Comparison of ENCODE assay signal across 8 cellular contexts in the genomic region with DNA sequence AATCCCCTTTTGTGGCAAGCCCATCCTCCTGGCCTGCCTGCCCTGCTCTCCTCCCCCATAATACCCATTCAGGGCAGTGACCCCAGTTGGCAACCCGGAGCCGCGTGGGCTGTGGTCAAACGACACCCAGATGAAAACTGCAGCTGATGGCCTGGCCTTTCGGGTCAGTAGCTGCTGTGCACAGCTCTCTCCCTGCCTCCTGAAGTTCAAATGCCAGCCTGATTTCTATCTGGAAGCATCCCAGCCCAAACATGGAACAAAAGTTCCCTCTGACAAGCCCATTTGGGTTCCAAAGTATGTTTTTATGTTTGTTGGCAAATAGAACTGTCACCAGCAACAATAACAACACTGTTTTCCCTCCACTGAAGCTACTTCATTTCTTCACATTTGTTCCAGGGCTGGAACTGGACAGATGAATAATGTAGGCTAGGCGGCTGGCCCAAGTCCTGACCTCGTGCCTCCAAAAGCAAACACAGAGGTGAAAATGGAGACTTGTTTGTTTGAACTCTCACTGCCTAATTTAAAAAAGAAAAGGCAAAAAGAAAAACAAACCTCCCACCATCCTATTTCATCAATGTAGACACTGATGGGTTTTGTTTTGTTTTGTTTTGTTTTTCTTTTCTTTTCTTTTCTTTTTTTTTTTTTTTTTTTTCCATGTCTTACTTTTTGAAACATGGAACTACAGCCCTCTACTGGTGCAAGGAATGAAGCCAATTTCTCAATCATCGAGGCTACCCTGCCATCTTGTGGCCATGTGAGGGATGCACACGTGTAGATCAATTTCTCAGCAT.
DNase-seq lines count a peak whose midpoint lies in the region; ATAC-seq and TF ChIP-seq lines count a peak whose summit lies in the region.

No MANE protein-coding gene starts in this region.

- no peak for TF ChIP-seq POLR2A in IMR-90 (IDR thresholded peaks at IDR 0.05; ENCODE audit: low read depth, low read length)

- peak; percentile 40 to 76 (median 59) for DNase-seq in CD8-positive, alpha-beta memory T cell
- DNase-seq in IMR-90 = peak; percentile 92
- peak; percentile 69 for DNase-seq in activated CD8-positive, alpha-beta memory T cell treated with anti-CD3 and anti-CD28 coated beads, Interleukin-2, amount 50 U/mL, for 4 hours
- DNase-seq in epidermal melanocyte (ENCODE audit: insufficient read length, low spot score) = peak; percentile 67
- peak; percentile 75 for DNase-seq in stimulated activated CD8-positive, alpha-beta memory T cell treated with anti-CD3 and anti-CD28 coated beads, Interleukin-4, amount 100 ng/mL, for 48 hours

- POLR2A ChIA-PET in CD8-positive, alpha-beta memory T cell (lab: Charles Lee) = no interaction called here
- POLR2A ChIA-PET in IMR-90 (lab: Charles Lee; ENCODE audit: unreplicated experiment) = interaction anchor here (0.7 kb wide), 1 partner anchor 355 kb away, joined by 3 read pairs; no protein-coding TSS in a partner anchor

- peak; percentile 99 for TF ChIP-seq RAD21 in IMR-90 (IDR thresholded peaks at IDR 0.05; ENCODE audit: low read length)

- peak overlapping the region in 1 of 2 experiments; percentile 29; a peak in 2 of 4 replicates for H4K8ac ChIP-seq in IMR-90 (ENCODE audit: low read depth in 2 of 2, low read length in 2 of 2)

- TF ChIP-seq CTCF in IMR-90 (conservative IDR thresholded peaks at IDR 0.05; ENCODE audit: low read depth, low read length) = peak; percentile 100
- TF ChIP-seq CTCF in OCI-LY1 (IDR thresholded peaks at IDR 0.05; ENCODE audit: low read length) = peak; percentile 99

- peaks cover 0 to 6% (median 3%) of the 10 kb centered on the region in 5 donors for H3K9me3 Mint-ChIP-seq in CD8-positive, alpha-beta memory T cell

- peaks cover 0 to 1% of the 10 kb centered on the region in 2 donors for H3K27me3 Mint-ChIP-seq in CD8-positive, alpha-beta memory T cell

- no peaks in the 10 kb centered on the region for H3K9me2 ChIP-seq in OCI-LY1 (ENCODE audit: low read depth, low read length)

- H3K4ac ChIP-seq in IMR-90 (ENCODE audit: low read depth, low read length) = no peak overlapping the region

- intact Hi-C loops in IMR-90 (cut with micrococcal nuclease) = loop anchor here (1.0 to 5.0 kb wide), 10 partner anchors 27 to 945 kb away; a partner anchor contains a TSS

- H4K20me1 ChIP-seq in IMR-90 (ENCODE audit: insufficient read depth, low read length) (0 out of 2 replicates have a peak, but pooled peaks cover 4% of the 10 kb centered on the region), OCI-LY1 (ENCODE audit: insufficient read depth, low read length) (no peaks in the 10 kb centered on the region)

- H3K4me1 ChIP-seq in CD8-positive, alpha-beta memory T cell (ENCODE audit: insufficient read depth, low read length) = no peaks in the 10 kb centered on the region
- H3K4me1 ChIP-seq in IMR-90 (ENCODE audit: control insufficient read depth, insufficient read depth, low read length) (peaks cover 9% of the 10 kb centered on the region; the same call in 1 of the 2 replicates), OCI-LY1 (ENCODE audit: insufficient read depth, low read length, severe bottlenecking) (no peaks in the 10 kb centered on the region), muscle layer of duodenum (ENCODE audit: control insufficient read depth in 1 of 2, insufficient read depth in 2 of 2, low read length in 2 of 2) (peaks cover 4 to 18% of the 10 kb centered on the region in 2 donors)

- peak overlapping the region; percentile 62 for H2AFZ ChIP-seq in IMR-90 (replicated peaks; ENCODE audit: low read length, poor library complexity)
- no peak overlapping the region for H2AFZ ChIP-seq in OCI-LY1 (ENCODE audit: low read length)

- peak overlapping the region; percentile 1 for H2BK120ac ChIP-seq in IMR-90 (ENCODE audit: low read depth, low read length)

- H2BK15ac ChIP-seq in IMR-90 (ENCODE audit: low read depth, low read length) = peak overlapping the region; percentile 22; the same call in 1 of the 3 replicates

- no peak overlapping the region for H4K5ac ChIP-seq in IMR-90 (ENCODE audit: low read depth, low read length)

- peak overlapping the region in 2 of 8 donors; percentile 2 to 44 for H3K27ac Mint-ChIP-seq in CD8-positive, alpha-beta memory T cell

- CTCF ChIA-PET in CD8-positive, alpha-beta memory T cell (lab: Charles Lee) = interaction anchor here (0.7 to 3.1 kb wide), 7 partner anchors 16 to 932 kb away, joined by 3 to 15 read pairs (median 3); no protein-coding TSS in a partner anchor
- CTCF ChIA-PET in IMR-90 (lab: Yijun Ruan, JAX) = interaction anchor here (0.8 to 1.2 kb wide), 2 partner anchors 12 to 560 kb away, joined by 4 read pairs; no protein-coding TSS in a partner anchor

- H3K27ac ChIP-seq in CD8-positive, alpha-beta memory T cell (ENCODE audit: low read depth, low read length) = no peak overlapping the region
- no peak overlapping the region for H3K27ac ChIP-seq in IMR-90 (ENCODE audit: insufficient read depth, low read length)
- no peak overlapping the region for H3K27ac ChIP-seq in OCI-LY1 (ENCODE audit: low read depth, low read length, poor library complexity, severe bottlenecking)
- peak overlapping the region; percentile 50 for H3K27ac ChIP-seq in muscle layer of duodenum (ENCODE audit: low read length)

- peak overlapping the region; percentile 10; the same call in 1 of the 2 replicates for H2BK20ac ChIP-seq in IMR-90 (ENCODE audit: low read depth, low read length)

- WGBS in IMR-90 (ENCODE audit: extremely low coverage in 2 of 2, insufficient read length in 1 of 2), 2 experiments = no CpG with 5 or more reads among the region's 9 CpGs

- no peaks in the 10 kb centered on the region for H3F3A ChIP-seq in OCI-LY1 (ENCODE audit: insufficient read depth, low read length)

- no peaks in the 10 kb centered on the region for H3K9me3 ChIP-seq in CD8-positive, alpha-beta memory T cell (ENCODE audit: low read length)
- H3K9me3 ChIP-seq in IMR-90 (ENCODE audit: control insufficient read depth, insufficient read depth, low read length) (peaks cover 4% of the 10 kb centered on the region; the same call in 1 of the 2 replicates), OCI-LY1 (ENCODE audit: low read length) (no peaks in the 10 kb centered on the region), muscle layer of duodenum (ENCODE audit: control insufficient read depth in 1 of 2, low read length in 2 of 2) (peaks cover 0 to 7% of the 10 kb centered on the region in 2 donors)

- H3K79me1 ChIP-seq in IMR-90 (ENCODE audit: low read depth in 1 of 2, low read length in 2 of 2) = no peaks in the 10 kb centered on the region

- no peak overlapping the region for H2AK9ac ChIP-seq in IMR-90 (replicated peaks; ENCODE audit: low read depth, low read length, poor library complexity)

- no peak overlapping the region for H3K4me3 ChIP-seq in CD8-positive, alpha-beta memory T cell (ENCODE audit: low read length)
- H3K4me3 ChIP-seq in IMR-90 (ENCODE audit: insufficient read depth, low read depth, low read length) = no peak overlapping the region
- no peak overlapping the region for H3K4me3 ChIP-seq in OCI-LY1 (ENCODE audit: low read depth, low read length, poor library complexity, severe bottlenecking)
- peak overlapping the region in 1 of 2 donors; percentile 3 for H3K4me3 ChIP-seq in muscle layer of duodenum (ENCODE audit: low read depth in 1 of 2, low read length in 2 of 2)

- no TSS peak for BruUV-seq in IMR-90 (replicated peaks; lab: Mats Ljungman, UMichigan)

- H3K23ac ChIP-seq in IMR-90 (ENCODE audit: low read depth, low read length) = no peak overlapping the region

- H4K91ac ChIP-seq in IMR-90 (ENCODE audit: insufficient read depth, low read depth, low read length) = peak overlapping the region; percentile 7

- H3K27me3 ChIP-seq in CD8-positive, alpha-beta memory T cell (ENCODE audit: insufficient read depth, low read length, poor library complexity, severe bottlenecking) = no peaks in the 10 kb centered on the region
- H3K27me3 ChIP-seq in IMR-90 (ENCODE audit: control insufficient read depth, insufficient read depth, low read length) (no peaks in the 10 kb centered on the region), OCI-LY1 (ENCODE audit: insufficient read depth, low read length) (no peaks in the 10 kb centered on the region), muscle layer of duodenum (ENCODE audit: low read depth, low read length) (no peaks in the 10 kb centered on the region)

- H3K9ac ChIP-seq in IMR-90 (ENCODE audit: low read depth, low read length) (no peak overlapping the region), OCI-LY1 (ENCODE audit: low read length) (no peak overlapping the region)

- peaks cover 6% of the 10 kb centered on the region for H3K9me1 ChIP-seq in IMR-90 (ENCODE audit: insufficient read depth, low read length)

- H3K56ac ChIP-seq in IMR-90 (ENCODE audit: extremely low read depth, insufficient read depth, low read length) = no peak overlapping the region

- dilution Hi-C loops in IMR-90 (cut with HindIII; ENCODE audit: low sequenced_read_pairs, unreplicated experiment) = no loop called here

- peaks cover 0 to 5% (median 0%) of the 10 kb centered on the region in 3 donors for H3K36me3 Mint-ChIP-seq in CD8-positive, alpha-beta memory T cell

- ATAC-seq in GM21423 (IDR thresholded peaks at IDR 0.05; ENCODE audit: unreplicated experiment) (peak; percentile 90), IMR-90 (ENCODE audit: low read depth) (peak; percentile 61)

- no peaks in the 10 kb centered on the region for H3K36me3 ChIP-seq in CD8-positive, alpha-beta memory T cell (ENCODE audit: insufficient read depth, low read length)
- H3K36me3 ChIP-seq in IMR-90 (ENCODE audit: control insufficient read depth, insufficient read depth, low read length) (no peaks in the 10 kb centered on the region), OCI-LY1 (ENCODE audit: insufficient read depth, low read length) (no peaks in the 10 kb centered on the region), muscle layer of duodenum (ENCODE audit: control insufficient read depth in 1 of 2, insufficient read depth in 2 of 2, low read length in 2 of 2) (peaks cover 0 to 4% of the 10 kb centered on the region in 2 donors)

- in situ Hi-C loops in IMR-90 (cut with MboI; ENCODE audit: low sequenced_read_pairs) = loop anchor here (5.0 to 25.0 kb wide), 4 partner anchors 210 to 930 kb away; a partner anchor contains a TSS

- H2AK5ac ChIP-seq in IMR-90 (ENCODE audit: low read depth, low read length) = 0 out of 2 replicates have a peak overlapping the region, but pooled peaks have one; percentile 20

- H3K18ac ChIP-seq in IMR-90 (ENCODE audit: low read depth, low read length) = no peak overlapping the region

- no peaks in the 10 kb centered on the region for H3K79me2 ChIP-seq in OCI-LY1 (ENCODE audit: insufficient read depth, low read length)

- H3K4me2 ChIP-seq in IMR-90 (ENCODE audit: low read depth, low read length) (peak overlapping the region; percentile 65; the same call in 1 of the 2 replicates), OCI-LY1 (ENCODE audit: low read length) (no peak overlapping the region)

- H3K4me3 Mint-ChIP-seq in CD8-positive, alpha-beta memory T cell = no peak overlapping the region

- peaks cover 0 to 6% (median 5%) of the 10 kb centered on the region in 3 donors for H3K4me1 Mint-ChIP-seq in CD8-positive, alpha-beta memory T cell

- peak overlapping the region; percentile 35 for H2BK5ac ChIP-seq in IMR-90 (ENCODE audit: low read depth, low read length, poor library complexity, severe bottlenecking)

- H3K14ac ChIP-seq in IMR-90 (replicated peaks; ENCODE audit: low read depth, low read length) = no peak overlapping the region
